Comparison of ENCODE assay signal across 14 cellular contexts in genomic region chr6:24924956-24925355, GRCh38. TPM values are rescaled to one million over a fixed set of nuclear protein-coding genes. Genes with fewer than 3 reads are reported as not detected.
DNase-seq lines count a peak whose midpoint lies in the region; ATAC-seq and TF ChIP-seq lines count a peak whose summit lies in the region.
"Had no signal": no experiment of that assay in that cellular context is flagged by ENCODE, and none has a peak within 500 bp of the region (broad histone marks: within the 10 kb centered on the region; RNA-seq: fewer than 3 reads in every experiment).

No MANE protein-coding gene starts in this region.

- H3K4me3 Mint-ChIP-seq in CD4-positive, alpha-beta T cell: peak overlapping the region; percentile 83
- H3K4me3 Mint-ChIP-seq in H9 (no peak overlapping the region), memory B cell (peak overlapping the region; percentile 73)
- peak overlapping the region; percentile 58 for H3K4me3 Mint-ChIP-seq in activated CD8-positive, alpha-beta T cell treated with anti-CD3 and anti-CD28 coated beads for 36 hours
- H3K4me3 Mint-ChIP-seq: dendritic cell treated with granulocyte-macrophage colony-stimulating factor and Interleukin-4, amounts not matched to agents 40 ng/mL and 50 ng/mL, for 4 days; WTC11 had no signal

- H3K79me1 ChIP-seq in H9 (ENCODE audit: insufficient read depth, low read depth, low read length, poor library complexity, severe bottlenecking): peaks cover 5% of the 10 kb centered on the region

- H3K27ac ChIP-seq in CD4-positive, alpha-beta T cell (ENCODE audit: low read depth, low read length): peak overlapping the region; percentile 73
- H3K27ac ChIP-seq in H9 (ENCODE audit: insufficient read length, low read depth, low read length) (no peak overlapping the region), OCI-LY7 (ENCODE audit: low read depth, low read length, poor library complexity, severe bottlenecking) (no peak overlapping the region), SJCRH30 (no peak overlapping the region)
- H3K27ac ChIP-seq: testis had no signal

- H3K9me3 ChIP-seq in CD4-positive, alpha-beta T cell (ENCODE audit: control insufficient read depth, low read length): no peaks in the 10 kb centered on the region
- H3K9me3 ChIP-seq in H9 (ENCODE audit: control insufficient read depth, low read depth, low read length) (no peaks in the 10 kb centered on the region), OCI-LY7 (ENCODE audit: low read length) (0 out of 2 replicates have a peak, but pooled peaks cover 4% of the 10 kb centered on the region), SJCRH30 (replicated peaks) (no peaks in the 10 kb centered on the region)
- H3K9me3 ChIP-seq: testis had no signal

- POLR2A ChIA-PET in CD4-positive, alpha-beta T cell (lab: Charles Lee): interaction anchor here (0.7 to 19.0 kb wide), 12 partner anchors 9 to 117 kb away, joined by 3 to 1043 read pairs (median 8); partner anchors contain the start of gene RIPOR2
- POLR2A ChIA-PET in activated CD8-positive, alpha-beta T cell treated with anti-CD3 and anti-CD28 coated beads for 36 hours (lab: Charles Lee): interaction anchor here (0.9 to 13.3 kb wide), 11 partner anchors 12 to 81 kb away, joined by 3 to 191 read pairs (median 4); partner anchors contain the start of gene RIPOR2
- POLR2A ChIA-PET in OCI-LY7 (lab: Charles Lee): interaction anchor here (1.2 to 3.3 kb wide), 2 partner anchors 11 to 39 kb away, joined by 3 to 17 read pairs; partner anchors contain the start of gene RIPOR2

- CTCF ChIA-PET in CD4-positive, alpha-beta T cell (lab: Charles Lee): interaction anchor here (1.2 to 6.2 kb wide), 9 partner anchors 10 to 102 kb away, joined by 3 to 37 read pairs (median 7); no protein-coding TSS in a partner anchor
- CTCF ChIA-PET in activated CD8-positive, alpha-beta T cell treated with anti-CD3 and anti-CD28 coated beads for 36 hours (lab: Charles Lee): interaction anchor here (0.7 to 3.3 kb wide), 8 partner anchors 10 to 91 kb away, joined by 3 to 42 read pairs (median 10); partner anchors contain the start of gene RIPOR2
- CTCF ChIA-PET in OCI-LY7 (lab: Charles Lee; ENCODE audit: unreplicated experiment): interaction anchor here (0.7 kb wide), 1 partner anchor 67 kb away, joined by 3 read pairs; no protein-coding TSS in a partner anchor

- H3K79me2 ChIP-seq in H9 (ENCODE audit: insufficient read depth, low read length) (peaks cover 23% of the 10 kb centered on the region; the same call in 1 of the 2 replicates), OCI-LY7 (ENCODE audit: insufficient read depth, low read depth, low read length) (peaks cover 72% of the 10 kb centered on the region)

- WGBS in H9 (ENCODE audit: extremely low coverage, insufficient read length, low lambda C conversion rate): no CpG with 5 or more reads among the region's 2 CpGs

- H3K4me1 ChIP-seq in H9 (ENCODE audit: insufficient read depth, low read length): peaks cover 19% of the 10 kb centered on the region; the same call in 1 of the 2 replicates
- peaks cover 87% of the 10 kb centered on the region for H3K4me1 ChIP-seq in OCI-LY7 (ENCODE audit: insufficient read depth, low read length, poor library complexity, severe bottlenecking)
- peaks cover 10% of the 10 kb centered on the region for H3K4me1 ChIP-seq in SJCRH30
- H3K4me1 ChIP-seq: testis had no signal

- peak overlapping the region; percentile 97 for H3K27ac Mint-ChIP-seq in CD4-positive, alpha-beta T cell
- H3K27ac Mint-ChIP-seq in H9 (no peak overlapping the region), memory B cell (peak overlapping the region; percentile 95)
- peak overlapping the region; percentile 91 for H3K27ac Mint-ChIP-seq in activated CD8-positive, alpha-beta T cell treated with anti-CD3 and anti-CD28 coated beads for 36 hours
- H3K27ac Mint-ChIP-seq: dendritic cell treated with granulocyte-macrophage colony-stimulating factor and Interleukin-4, amounts not matched to agents 40 ng/mL and 50 ng/mL, for 4 days had no signal

- no peak overlapping the region for H3K4me3 ChIP-seq in OCI-LY7 (ENCODE audit: low read depth, low read length, poor library complexity, severe bottlenecking)
- H3K4me3 ChIP-seq in SJCRH30: no peak overlapping the region
- H3K4me3 ChIP-seq: testis had no signal

- no peak overlapping the region for H3K4ac ChIP-seq in H9 (ENCODE audit: low read depth, low read length)

- no peak overlapping the region for H2BK120ac ChIP-seq in H9 (ENCODE audit: low read depth, low read length, poor library complexity, severe bottlenecking)

- H4K20me1 ChIP-seq in H9 (ENCODE audit: control insufficient read depth, insufficient read depth, insufficient read length) (no peaks in the 10 kb centered on the region), OCI-LY7 (ENCODE audit: insufficient read depth, low read length) (no peaks in the 10 kb centered on the region)

- no peak overlapping the region for H4K8ac ChIP-seq in H9 (replicated peaks; ENCODE audit: insufficient read length, low read depth, low read length)

- no peak overlapping the region for H3K18ac ChIP-seq in H9 (ENCODE audit: insufficient read length, low read depth, low read length)

- no peaks in the 10 kb centered on the region for H3K27me3 ChIP-seq in CD4-positive, alpha-beta T cell (ENCODE audit: control insufficient read depth, insufficient read depth, low read length)
- H3K27me3 ChIP-seq in H9 (ENCODE audit: insufficient read depth, low read length) (no peaks in the 10 kb centered on the region), SJCRH30 (no peaks in the 10 kb centered on the region)
- H3K27me3 ChIP-seq: testis had no signal

- H2AFZ ChIP-seq in H9 (ENCODE audit: low read length) (no peak overlapping the region), OCI-LY7 (ENCODE audit: low read length) (no peak overlapping the region)

- TF ChIP-seq CTCF in CD4-positive, alpha-beta T cell (IDR thresholded peaks at IDR 0.05): no peak
- TF ChIP-seq CTCF in H9 (conservative IDR thresholded peaks at IDR 0.05) (no peak), OCI-LY7 (conservative IDR thresholded peaks at IDR 0.05; ENCODE audit: low read length) (no peak)
- no peak for TF ChIP-seq CTCF in activated CD8-positive, alpha-beta T cell treated with anti-CD3 and anti-CD28 coated beads for 36 hours (IDR thresholded peaks at IDR 0.05)

- no peak overlapping the region for H3K4me2 ChIP-seq in H9 (ENCODE audit: insufficient read depth, insufficient read length, low read length)
- no peak overlapping the region for H3K4me2 ChIP-seq in OCI-LY7 (ENCODE audit: low read length)

- H2AK5ac ChIP-seq in H9 (ENCODE audit: insufficient read length, low read length): peak overlapping the region; percentile 71

- H3K23me2 ChIP-seq in H9 (ENCODE audit: insufficient read length, low read depth, low read length, poor library complexity, severe bottlenecking): no peaks in the 10 kb centered on the region

- no peak overlapping the region for H2BK12ac ChIP-seq in H9 (ENCODE audit: insufficient read length, low read depth, low read length)

- H3K9ac ChIP-seq in H9 (ENCODE audit: extremely low read depth, insufficient read length, low read length): peak overlapping the region; percentile 19

- intact Hi-C loops in CD4-positive, alpha-beta T cell (cut with DNase I, micrococcal nuclease): no loop called here
- intact Hi-C loops in activated CD8-positive, alpha-beta T cell treated with anti-CD3 and anti-CD28 coated beads for 36 hours (cut with micrococcal nuclease): no loop called here
- intact Hi-C loops in OCI-LY7 (cut with micrococcal nuclease; ENCODE audit: unreplicated experiment): no loop called here

- no peak overlapping the region for H3K56ac ChIP-seq in H9 (ENCODE audit: insufficient read length, low read depth, low read length)

- no peak overlapping the region for H4K91ac ChIP-seq in H9 (ENCODE audit: insufficient read length, low read depth, low read length)

- DNase-seq in CD4-positive, alpha-beta T cell: no peak
- DNase-seq in H9 (no peak), memory B cell (ENCODE audit: low spot score in 2 of 2) (no peak), OCI-LY7 (ENCODE audit: low spot score) (no peak), HT-29 (ENCODE audit: low spot score) (no peak), SJCRH30 (no peak)
- peak; percentile 75 for DNase-seq in activated CD8-positive, alpha-beta T cell treated with anti-CD3 and anti-CD28 coated beads for 36 hours
- DNase-seq in activated CD4-positive, CD25-positive, alpha-beta regulatory T cell (lab: John Stamatoyannopoulos, UW): no peak
- DNase-seq: COR-L47, NCI-H446 treated with DMSO at 0.1 percent for 48 hours, retina, testis had no signal

- ATAC-seq in CD4-positive, alpha-beta T cell (ENCODE audit: poor library complexity): peak; percentile 39
- ATAC-seq in activated CD8-positive, alpha-beta T cell treated with anti-CD3 and anti-CD28 coated beads for 36 hours: peak; percentile 61
- peak; percentile 31 for ATAC-seq in memory B cell (ENCODE audit: low read depth)

- peaks cover 86% of the 10 kb centered on the region for H3K4me1 Mint-ChIP-seq in CD4-positive, alpha-beta T cell (ENCODE audit: low read depth)
- H3K4me1 Mint-ChIP-seq in H9: peaks cover 27 to 44% of the 10 kb centered on the region in 2 experiments
- H3K4me1 Mint-ChIP-seq in activated CD8-positive, alpha-beta T cell treated with anti-CD3 and anti-CD28 coated beads for 36 hours (ENCODE audit: low read depth): peaks cover 72% of the 10 kb centered on the region
- peaks cover 55% of the 10 kb centered on the region for H3K4me1 Mint-ChIP-seq in memory B cell

- no peak overlapping the region for H2BK15ac ChIP-seq in H9 (ENCODE audit: low read depth, low read length)

- no peak overlapping the region for H2BK5ac ChIP-seq in H9 (ENCODE audit: insufficient read length, low read length)

- H3K23ac ChIP-seq in H9 (ENCODE audit: insufficient read length, low read depth, low read length): no peak overlapping the region

- H3T11ph ChIP-seq in H9 (ENCODE audit: low read length): no peak overlapping the region

- BruUV-seq in OCI-LY7 (replicated peaks; lab: Mats Ljungman, UMichigan): no TSS peak

- H3K14ac ChIP-seq in H9 (ENCODE audit: insufficient read depth, low read length): no peak overlapping the region

- H3K36me3 ChIP-seq in OCI-LY7 (ENCODE audit: insufficient read depth, low read length) (no peaks in the 10 kb centered on the region; the same call in 1 of the 2 replicates), SJCRH30 (no peaks in the 10 kb centered on the region)

- H3K9me3 Mint-ChIP-seq in CD4-positive, alpha-beta T cell: peaks cover 4% of the 10 kb centered on the region
- H3K9me3 Mint-ChIP-seq in H9: peaks cover 7% of the 10 kb centered on the region in 2 experiments
- H3K9me3 Mint-ChIP-seq in activated CD8-positive, alpha-beta T cell treated with anti-CD3 and anti-CD28 coated beads for 36 hours: peaks cover 8% of the 10 kb centered on the region
- peaks cover 4% of the 10 kb centered on the region for H3K9me3 Mint-ChIP-seq in memory B cell
- H3K9me3 Mint-ChIP-seq: dendritic cell treated with granulocyte-macrophage colony-stimulating factor and Interleukin-4, amounts not matched to agents 40 ng/mL and 50 ng/mL, for 4 days had no signal

- no peak overlapping the region for H2BK20ac ChIP-seq in H9 (ENCODE audit: low read depth, low read length, poor library complexity, severe bottlenecking)

- H3K9me2 ChIP-seq in OCI-LY7 (ENCODE audit: insufficient read depth, low read length): no peaks in the 10 kb centered on the region

- no peaks in the 10 kb centered on the region for H3K27me3 Mint-ChIP-seq in CD4-positive, alpha-beta T cell
- no peaks in the 10 kb centered on the region for H3K27me3 Mint-ChIP-seq in H9 (ENCODE audit: low read depth)
- H3K27me3 Mint-ChIP-seq in activated CD8-positive, alpha-beta T cell treated with anti-CD3 and anti-CD28 coated beads for 36 hours: peaks cover 4% of the 10 kb centered on the region
- H3K27me3 Mint-ChIP-seq in memory B cell: no peaks in the 10 kb centered on the region
- H3K27me3 Mint-ChIP-seq: dendritic cell treated with granulocyte-macrophage colony-stimulating factor and Interleukin-4, amounts not matched to agents 40 ng/mL and 50 ng/mL, for 4 days had no signal

- H4K5ac ChIP-seq in H9 (ENCODE audit: insufficient read length, low read depth, low read length): no peak overlapping the region

- H3K36me3 Mint-ChIP-seq in CD4-positive, alpha-beta T cell (ENCODE audit: low read depth): peaks cover 86% of the 10 kb centered on the region
- H3K36me3 Mint-ChIP-seq in H9 (ENCODE audit: insufficient read depth in 1 of 3, low read depth in 3 of 3) (peaks cover 6 to 12% (median 9%) of the 10 kb centered on the region in 3 experiments), memory B cell (peaks cover 42% of the 10 kb centered on the region)
- peaks cover 28% of the 10 kb centered on the region for H3K36me3 Mint-ChIP-seq in activated CD8-positive, alpha-beta T cell treated with anti-CD3 and anti-CD28 coated beads for 36 hours (ENCODE audit: low read depth)

RNA-seq across cellular contexts. Expression of gene RIPOR2, which starts 10.8 kb away (rescaled TPM):
- 100 to 1,000 TPM; 123 to 129 TPM for total RNA-seq in CD4-positive, alpha-beta T cell
- 5.0 and 5.1 TPM in 2 replicates for total RNA-seq in H9 (2021)
- 10 to 100 TPM; 88.3 to 96.3 TPM for total RNA-seq in activated CD8-positive, alpha-beta T cell treated with anti-CD3 and anti-CD28 coated beads for 36 hours
- 18.0 and 18.7 TPM in 2 replicates for total RNA-seq in OCI-LY7 (2014; rRNA removed; shearing (Covaris generic))
- 28.5 and 28.9 TPM in 2 replicates for total RNA-seq in OCI-LY7 (2022)
- total RNA-seq in HT-29 (2014; rRNA removed; shearing (Covaris generic)): 0.20 and 0.29 TPM in 2 replicates
- total RNA-seq in SJCRH30 (2014; rRNA removed; shearing (Covaris generic)): 3.0 and 3.9 TPM in 2 replicates

Comparison
In these comparisons a context has a peak if more than half of its experiments do, and no peak if none do; other contexts are left out.
1. H3K27ac Mint-ChIP-seq: peak in CD4-positive, alpha-beta T cell (single experiment), activated CD8-positive, alpha-beta T cell treated with anti-CD3 and anti-CD28 coated beads for 36 hours (single experiment) and memory B cell (single experiment); none in H9 (0 of 3).
2. H3K4me3 Mint-ChIP-seq: peak in CD4-positive, alpha-beta T cell (single experiment), activated CD8-positive, alpha-beta T cell treated with anti-CD3 and anti-CD28 coated beads for 36 hours (single experiment) and memory B cell (single experiment); none in H9 (0 of 2).
3. Peak in every context shown above with its lines, with median percentiles within 50 percentile points of each other: ATAC-seq.